ENCODE assay signal across 2 cellular contexts in genomic region chr2:99708231-99708630, GRCh38.
TF ChIP-seq lines count a peak whose summit lies in the region.

No MANE protein-coding gene starts in this region.

TF ChIP-seq in IMR-90, 13 proteins besides CTCF, POLR2A, EP300 and RAD21:
- TF ChIP-seq CEBPB (IDR thresholded peaks at IDR 0.05; ENCODE audit: low read depth, low read length) (no peak), ELK1 (IDR thresholded peaks at IDR 0.05; ENCODE audit: borderline replicate concordance, low read depth, low read length) (no peak), MXI1 (IDR thresholded peaks at IDR 0.05; ENCODE audit: borderline replicate concordance, low read depth, low read length) (no peak), SMC3 (IDR thresholded peaks at IDR 0.05; ENCODE audit: low read depth, low read length) (no peak), RCOR1 (IDR thresholded peaks at IDR 0.05; ENCODE audit: insufficient replicate concordance, low read length) (no peak), MAFK (IDR thresholded peaks at IDR 0.05; ENCODE audit: low read depth, low read length) (no peak), USF2 (IDR thresholded peaks at IDR 0.05; ENCODE audit: low read depth, low read length) (no peak), MAZ (IDR thresholded peaks at IDR 0.05; ENCODE audit: borderline replicate concordance, low read depth, low read length) (no peak), NFE2L2 (IDR thresholded peaks at IDR 0.05; ENCODE audit: low read depth, low read length) (no peak), BHLHE40 (IDR thresholded peaks at IDR 0.05; ENCODE audit: low read depth, low read length) (no peak)

TF ChIP-seq in WTC11, 78 proteins besides CTCF, POLR2A, EP300 and RAD21:
- TF ChIP-seq HMGXB4 (CRISPR knock-in tag; IDR thresholded peaks at IDR 0.05) (no peak), PRDM15 (CRISPR knock-in tag; IDR thresholded peaks at IDR 0.05) (peak; percentile 93), ETV6 (CRISPR knock-in tag; IDR thresholded peaks at IDR 0.05) (no peak), ATF6 (CRISPR knock-in tag; IDR thresholded peaks at IDR 0.05) (no peak)
